ENCODE assay signal across 1 cellular context in genomic region chr2:74147729-74148456, GRCh38.
TF ChIP-seq lines count a peak whose summit lies in the region.

Gene BOLA3, minus strand, starts transcription at chr2:74147912. Its CDS starts 38 bp downstream, at chr2:74147874.

TF ChIP-seq in A549, 52 proteins besides CTCF, POLR2A, EP300 and RAD21 (continued from another document):
- TF ChIP-seq RARB (CRISPR knock-in tag; IDR thresholded peaks at IDR 0.05): no peak
- no peak for TF ChIP-seq FOSL2 (IDR thresholded peaks at IDR 0.05)
- TF ChIP-seq FOSL2 (CRISPR knock-in tag; IDR thresholded peaks at IDR 0.05): 0 out of 2 replicates have a peak, but pooled peaks have one; percentile 3
- TF ChIP-seq E2F6 (IDR thresholded peaks at IDR 0.05; ENCODE audit: borderline replicate concordance, low read depth): peak; percentile 40; the same call in 1 of the 2 replicates
- TF ChIP-seq TP53 (CRISPR knock-in tag; IDR thresholded peaks at IDR 0.05): 0 out of 2 replicates have a peak, but pooled peaks have one; percentile 17
- TF ChIP-seq CEBPB (IDR thresholded peaks at IDR 0.05): no peak
- TF ChIP-seq KDM5A (IDR thresholded peaks at IDR 0.05): 0 out of 2 replicates have a peak, but pooled peaks have one; percentile 62
